10 cellular contexts compared by ENCODE assay signal in the genomic region with DNA sequence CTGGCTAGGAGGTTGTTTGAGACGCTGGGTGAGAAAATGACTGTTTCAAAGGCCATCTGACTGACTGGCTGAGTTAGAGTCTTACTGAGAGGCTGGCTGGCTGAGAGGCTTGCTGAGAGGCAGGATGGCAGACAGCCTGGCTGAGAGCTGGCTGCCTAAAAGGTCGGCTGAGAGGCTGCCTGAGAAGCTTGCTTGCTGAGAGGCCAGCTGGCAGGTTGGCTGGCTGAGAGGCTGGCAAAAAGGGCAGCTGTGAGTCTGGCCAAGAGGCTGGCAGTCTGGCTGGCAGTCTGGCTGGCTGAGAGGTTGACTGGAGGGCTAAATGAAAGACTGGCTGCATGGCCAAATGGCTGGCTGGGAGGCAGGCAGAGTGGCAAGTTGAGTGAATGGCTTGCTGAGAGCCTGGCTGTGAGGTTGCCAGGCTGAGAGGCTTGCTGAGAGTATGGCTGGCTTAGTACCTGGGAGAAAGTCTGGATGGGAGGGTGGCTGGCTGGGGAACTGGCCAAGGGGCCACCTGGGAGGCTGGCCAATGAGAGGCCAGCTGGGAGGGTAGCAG. TPM values are rescaled to one million over a fixed set of nuclear protein-coding genes. Genes with fewer than 3 reads are reported as not detected.
DNase-seq lines count a peak whose midpoint lies in the region; ATAC-seq and TF ChIP-seq lines count a peak whose summit lies in the region.
"Had no signal": no experiment of that assay in that cellular context is flagged by ENCODE, and none has a peak within 500 bp of the region (broad histone marks: within the 10 kb centered on the region; RNA-seq: fewer than 3 reads in every experiment).

No MANE protein-coding gene starts in this region.

- no peaks in the 10 kb centered on the region for H3K4me1 ChIP-seq in psoas muscle
- H3K4me1 ChIP-seq: BLaER1 treated with 17β-estradiol and CSF1 and Interleukin-3, amounts not matched to agents 10 nM and 100 nM had no signal

- DNase-seq in DMS79 treated with DMSO at 0.1 percent for 48 hours (lab: John Stamatoyannopoulos, UW): peak; percentile 74
- peak; percentile 95 to 97 for DNase-seq in NCI-H524 (lab: John Stamatoyannopoulos, UW)
- peak; percentile 69 for DNase-seq in Right ventricle myocardium superior
- peak; percentile 39 to 77 for DNase-seq in psoas muscle
- no peak for DNase-seq in stimulated activated CD4-positive, alpha-beta T cell treated with anti-CD3 and anti-CD28 coated beads, Interleukin-4, amount 100 ng/mL, for 4 hours

- intact Hi-C loops in Right ventricle myocardium superior (cut with DNase I): no loop called here
- intact Hi-C loops in psoas muscle (cut with DNase I): no loop called here

- ATAC-seq in Right ventricle myocardium superior (ENCODE audit: poor library complexity): peak; percentile 77
- ATAC-seq in psoas muscle: peak; percentile 65 to 90 (median 74)
- no peak for ATAC-seq in HG03095 (IDR thresholded peaks at IDR 0.05; ENCODE audit: unreplicated experiment)
- ATAC-seq in HG03520 (IDR thresholded peaks at IDR 0.05; ENCODE audit: unreplicated experiment): no peak
- no peak for ATAC-seq in GM21423 (IDR thresholded peaks at IDR 0.05; ENCODE audit: unreplicated experiment)
- ATAC-seq: WTC11 had no signal

- no peak overlapping the region for H3K4me3 ChIP-seq in psoas muscle
- H3K4me3 ChIP-seq: BLaER1 treated with 17β-estradiol and CSF1 and Interleukin-3, amounts not matched to agents 10 nM and 100 nM had no signal

- no peak overlapping the region for H3K27ac ChIP-seq in psoas muscle
- H3K27ac ChIP-seq: BLaER1 treated with 17β-estradiol and CSF1 and Interleukin-3, amounts not matched to agents 10 nM and 100 nM had no signal

- WGBS in psoas muscle, 3 donors: 7 to 38% (median 15%) methylated on average over 2 of the region's 2 CpGs

- H3K27me3 ChIP-seq in psoas muscle (ENCODE audit: insufficient read depth in 3 of 3, low read length in 2 of 3): peaks cover 0 to 3% (median 0%) of the 10 kb centered on the region in 3 donors

- H3K36me3 ChIP-seq in psoas muscle (ENCODE audit: insufficient read depth in 1 of 2, low read depth in 1 of 2): no peaks in the 10 kb centered on the region
- H3K36me3 ChIP-seq: BLaER1 treated with 17β-estradiol and CSF1 and Interleukin-3, amounts not matched to agents 10 nM and 100 nM had no signal

- H3K9me3 ChIP-seq in psoas muscle: no peaks in the 10 kb centered on the region
- H3K9me3 ChIP-seq: BLaER1 treated with 17β-estradiol and CSF1 and Interleukin-3, amounts not matched to agents 10 nM and 100 nM had no signal

- no peak for TF ChIP-seq CTCF in psoas muscle (IDR thresholded peaks at IDR 0.05)

RNA-seq across cellular contexts. Expression of gene ACSM2B, which starts 35.3 kb away (rescaled TPM):
- not detected for total RNA-seq in Right ventricle myocardium superior
- total RNA-seq in psoas muscle: not detected
- polyA plus RNA-seq in psoas muscle: under 1 TPM in 1 of 3 donors, not detected in 2; 0.25 TPM

Comparison
In these comparisons a context has a peak if more than half of its experiments do, and no peak if none do; other contexts are left out.
1. DNase-seq: peak in DMS79 treated with DMSO at 0.1 percent for 48 hours (single experiment), NCI-H524 (2 of 2), Right ventricle myocardium superior (single experiment) and psoas muscle (2 of 2); none in stimulated activated CD4-positive, alpha-beta T cell treated with anti-CD3 and anti-CD28 coated beads, Interleukin-4, amount 100 ng/mL, for 4 hours (0 of 2).
2. ATAC-seq: peak in Right ventricle myocardium superior (single experiment) and psoas muscle (4 of 4); none in HG03095 (single experiment), HG03520 (single experiment) and GM21423 (single experiment).